In genomic region chr15:54187325-54187724, GRCh38 we compare ENCODE assay signal across 10 cellular contexts.
"Had no signal": no experiment of that assay in that cellular context is flagged by ENCODE, and none has a peak within 500 bp of the region (broad histone marks: within the 10 kb centered on the region; RNA-seq: fewer than 3 reads in every experiment).

No MANE protein-coding gene starts in this region.

- H3K27ac ChIP-seq: GM23248 had no signal

- H3K36me3 ChIP-seq: HAP-1 had no signal

- H3K9me3 ChIP-seq: HAP-1 had no signal

- H2AFZ ChIP-seq: GM23248 had no signal

- DNase-seq: GM23248, GOT3, H7, HFFc6, IMR-90, KG1 had no signal

- ATAC-seq: HCT116, K562 had no signal

- FAIRE-seq: HTR-8/SVneo, K562 had no signal

- H3K4me1 ChIP-seq: HAP-1 had no signal

- H3K4me3 ChIP-seq: GM23248, HAP-1, K562 had no signal

- H3K9ac ChIP-seq: GM23248 had no signal
